In genomic region chr15:55267401-55268053, GRCh38 we compare ENCODE assay signal across 8 cellular contexts.
A peak's percentile ranks its signal among the peaks of the same experiment; 100 is the strongest.
DNase-seq lines count a peak whose midpoint lies in the region; ATAC-seq and TF ChIP-seq lines count a peak whose summit lies in the region.

No MANE protein-coding gene starts in this region.

- H3K9me3 ChIP-seq in duodenal mucosa (ENCODE audit: control insufficient read depth in 1 of 2, low read length in 2 of 2) (no peaks in the 10 kb centered on the region), MM.1S (replicated peaks; ENCODE audit: insufficient read depth, low read length) (no peaks in the 10 kb centered on the region)

- no peaks in the 10 kb centered on the region for H3K9me2 ChIP-seq in MM.1S (replicated peaks; ENCODE audit: insufficient read depth, low read length)

- H2AFZ ChIP-seq in MM.1S (ENCODE audit: low read length), result no peak overlapping the region

- H3K27ac ChIP-seq in duodenal mucosa (ENCODE audit: low read depth, low read length), result peak overlapping the region; percentile 35
- H3K27ac ChIP-seq in skin epidermis, result peak overlapping the region in 17 of 21 experiments; percentile 20 to 90 (median 61)
- H3K27ac ChIP-seq in MM.1S (ENCODE audit: low read length), result no peak overlapping the region

- H3K27me3 ChIP-seq in duodenal mucosa (ENCODE audit: control insufficient read depth in 1 of 2, insufficient read depth in 2 of 2, low read length in 2 of 2) (no peaks in the 10 kb centered on the region), MM.1S (replicated peaks; ENCODE audit: insufficient read depth, low read length) (no peaks in the 10 kb centered on the region)

- TF ChIP-seq CTCF in WI38 (IDR thresholded peaks at IDR 0.05; ENCODE audit: low read depth, low read length), result no peak
- no peak for TF ChIP-seq CTCF in MM.1S (IDR thresholded peaks at IDR 0.05; ENCODE audit: low read length)

- no peaks in the 10 kb centered on the region for H3F3A ChIP-seq in MM.1S (ENCODE audit: insufficient read depth, low read length)

- H3K4me1 ChIP-seq in duodenal mucosa (ENCODE audit: control insufficient read depth in 1 of 2, insufficient read depth in 2 of 2, low read length in 2 of 2) (peaks cover 0 to 8% of the 10 kb centered on the region in 2 donors), MM.1S (ENCODE audit: low read length) (no peaks in the 10 kb centered on the region)

- H3K36me3 ChIP-seq in duodenal mucosa (ENCODE audit: control insufficient read depth in 1 of 2, insufficient read depth in 2 of 2, low read length in 2 of 2) (no peaks in the 10 kb centered on the region), MM.1S (replicated peaks; ENCODE audit: insufficient read depth, low read length) (no peaks in the 10 kb centered on the region; the same call in 1 of the 2 replicates)

- H3K4me2 ChIP-seq in MM.1S (ENCODE audit: low read depth, low read length), result no peak overlapping the region

- H3K79me2 ChIP-seq in MM.1S (ENCODE audit: low read length), result peaks cover 90% of the 10 kb centered on the region

- H3K9ac ChIP-seq in duodenal mucosa (ENCODE audit: low read depth in 1 of 2, low read length in 2 of 2), result peak overlapping the region; percentile 9 to 33
- H3K9ac ChIP-seq in MM.1S (ENCODE audit: low read length), result no peak overlapping the region

- DNase-seq in MM.1S (no peak), NCI-H1048 (lab: John Stamatoyannopoulos, UW) (no peak), NCI-H1436 treated with DMSO at 0.1 percent for 48 hours (lab: John Stamatoyannopoulos, UW) (no peak)

- peak; percentile 92 for ATAC-seq in GM19452 (IDR thresholded peaks at IDR 0.05; ENCODE audit: unreplicated experiment)
- peak; percentile 89 for ATAC-seq in HG03378 (IDR thresholded peaks at IDR 0.05; ENCODE audit: unreplicated experiment)

- no peaks in the 10 kb centered on the region for H4K20me1 ChIP-seq in MM.1S (ENCODE audit: insufficient read depth, low read length)

- H3K4me3 ChIP-seq in WI38 (ENCODE audit: low read depth, low read length), result 0 out of 2 replicates have a peak overlapping the region, but pooled peaks have one; percentile 4
- peak overlapping the region; percentile 4 to 21 for H3K4me3 ChIP-seq in duodenal mucosa (ENCODE audit: low read depth in 1 of 2, low read length in 2 of 2)
- H3K4me3 ChIP-seq in skin epidermis, result peak overlapping the region in 2 of 7 experiments; percentile 5 to 13
- no peak overlapping the region for H3K4me3 ChIP-seq in MM.1S (ENCODE audit: low read length)
